In genomic region chrX:26007462-26007861, GRCh38 we compare ENCODE assay signal across 6 cellular contexts.
"Had no signal": no experiment of that assay in that cellular context is flagged by ENCODE, and none has a peak within 500 bp of the region (broad histone marks: within the 10 kb centered on the region; RNA-seq: fewer than 3 reads in every experiment).

No MANE protein-coding gene starts in this region.

- H3K4me3 ChIP-seq: K562 had no signal

- H3K27ac Mint-ChIP-seq: IgD-negative memory B cell had no signal

- ATAC-seq: K562 had no signal

- H3K27me3 Mint-ChIP-seq: IgD-negative memory B cell had no signal

- H3K36me3 Mint-ChIP-seq: IgD-negative memory B cell had no signal

- FAIRE-seq: HTR-8/SVneo, K562 had no signal

- H3K4me1 Mint-ChIP-seq: IgD-negative memory B cell had no signal

- H3K27ac ChIP-seq: HL-60 had no signal

- H3K4me3 Mint-ChIP-seq: IgD-negative memory B cell had no signal

- DNase-seq: KBM-7, KG1 had no signal
